In the genomic region with DNA sequence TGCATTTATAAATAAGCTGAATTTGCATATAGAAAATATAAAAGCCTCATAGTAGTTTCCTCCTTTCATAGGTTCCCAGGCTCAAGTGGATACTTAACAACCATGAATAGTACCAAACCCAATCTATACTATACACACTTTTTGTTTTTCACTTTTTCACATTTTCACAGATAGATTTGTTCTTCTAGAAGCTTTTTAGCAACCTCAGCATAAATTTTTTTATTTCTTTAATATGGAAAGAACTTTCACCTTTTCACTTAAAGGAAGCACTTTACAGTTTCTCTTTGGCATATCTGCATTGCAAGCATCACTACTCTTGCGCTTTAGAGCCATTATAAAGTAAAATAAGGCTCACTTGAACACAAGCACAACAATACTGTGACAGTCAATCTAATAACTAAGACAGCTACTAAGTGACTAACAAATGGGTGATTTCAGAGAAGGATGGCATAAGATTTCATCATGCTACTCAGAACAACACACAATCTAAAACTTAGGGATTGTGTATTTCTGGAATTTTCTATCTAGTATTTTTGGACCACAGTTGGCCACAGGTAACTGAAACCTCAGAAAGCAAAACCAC, we compare ENCODE assay signal across 2 cellular contexts.
TF ChIP-seq lines count a peak whose summit lies in the region.

No MANE protein-coding gene starts in this region.

TF ChIP-seq in HepG2, 621 proteins besides CTCF, POLR2A, EP300 and RAD21 (continued from another document):
- peak; percentile 89 for TF ChIP-seq MAFF (IDR thresholded peaks at IDR 0.05; ENCODE audit: low read depth, low read length)
- TF ChIP-seq ZNF33A (CRISPR knock-in tag; IDR thresholded peaks at IDR 0.05; ENCODE audit: borderline replicate concordance) = no peak

TF ChIP-seq in K562, 482 proteins besides CTCF, POLR2A, EP300 and RAD21:
- TF ChIP-seq C11orf30 (IDR thresholded peaks at IDR 0.05; ENCODE audit: low read depth) = peak; percentile 52; the same call in 1 of the 2 replicates
- no peak for TF ChIP-seq WHSC1 (IDR thresholded peaks at IDR 0.05; ENCODE audit: low read length)
- TF ChIP-seq, protein P1, sequence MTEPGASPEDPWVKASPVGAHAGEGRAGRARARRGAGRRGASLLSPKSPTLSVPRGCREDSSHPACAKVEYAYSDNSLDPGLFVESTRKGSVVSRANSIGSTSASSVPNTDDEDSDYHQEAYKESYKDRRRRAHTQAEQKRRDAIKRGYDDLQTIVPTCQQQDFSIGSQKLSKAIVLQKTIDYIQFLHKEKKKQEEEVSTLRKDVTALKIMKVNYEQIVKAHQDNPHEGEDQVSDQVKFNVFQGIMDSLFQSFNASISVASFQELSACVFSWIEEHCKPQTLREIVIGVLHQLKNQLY (CRISPR knock-in tag; conservative IDR thresholded peaks at IDR 0.05) = no peak
- no peak for TF ChIP-seq NFRKB (IDR thresholded peaks at IDR 0.05; ENCODE audit: low read depth)
- TF ChIP-seq SMARCC2 (IDR thresholded peaks at IDR 0.05; ENCODE audit: low read depth) = no peak
- no peak for TF ChIP-seq SMAD1 (IDR thresholded peaks at IDR 0.05; ENCODE audit: low read depth, low read length, partially characterized antibody)
- no peak for TF ChIP-seq ZFX (CRISPR knock-in tag; IDR thresholded peaks at IDR 0.05)
- no peak for TF ChIP-seq JUN (IDR thresholded peaks at IDR 0.05; ENCODE audit: borderline replicate concordance, low read depth, low read length)
- TF ChIP-seq JUN (CRISPR knock-in tag; IDR thresholded peaks at IDR 0.05; ENCODE audit: borderline replicate concordance) = no peak
- TF ChIP-seq, protein P2, sequence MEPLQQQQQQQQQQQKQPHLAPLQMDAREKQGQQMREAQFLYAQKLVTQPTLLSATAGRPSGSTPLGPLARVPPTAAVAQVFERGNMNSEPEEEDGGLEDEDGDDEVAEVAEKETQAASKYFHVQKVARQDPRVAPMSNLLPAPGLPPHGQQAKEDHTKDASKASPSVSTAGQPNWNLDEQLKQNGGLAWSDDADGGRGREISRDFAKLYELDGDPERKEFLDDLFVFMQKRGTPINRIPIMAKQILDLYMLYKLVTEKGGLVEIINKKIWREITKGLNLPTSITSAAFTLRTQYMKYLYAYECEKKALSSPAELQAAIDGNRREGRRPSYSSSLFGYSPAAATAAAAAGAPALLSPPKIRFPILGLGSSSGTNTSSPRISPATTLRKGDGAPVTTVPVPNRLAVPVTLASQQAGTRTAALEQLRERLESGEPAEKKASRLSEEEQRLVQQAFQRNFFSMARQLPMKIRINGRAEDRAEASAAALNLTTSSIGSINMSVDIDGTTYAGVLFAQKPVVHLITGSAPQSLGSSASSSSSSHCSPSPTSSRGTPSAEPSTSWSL (CRISPR knock-in tag; IDR thresholded peaks at IDR 0.05; ENCODE audit: borderline replicate concordance) = no peak
- TF ChIP-seq BDP1 (IDR thresholded peaks at IDR 0.05; ENCODE audit: insufficient read depth, insufficient read length) = no peak
- TF ChIP-seq MAFK (IDR thresholded peaks at IDR 0.05; ENCODE audit: low read length) = peak; percentile 75
- TF ChIP-seq YY1 (IDR thresholded peaks at IDR 0.05; ENCODE audit: borderline replicate concordance in 1 of 3, control insufficient read depth in 1 of 3, extremely low read depth in 1 of 3, insufficient read depth in 3 of 3, insufficient read length in 1 of 3, insufficient replicate concordance in 2 of 3, low read depth in 1 of 3, low read length in 2 of 3) = no peak
- TF ChIP-seq, protein P3, sequence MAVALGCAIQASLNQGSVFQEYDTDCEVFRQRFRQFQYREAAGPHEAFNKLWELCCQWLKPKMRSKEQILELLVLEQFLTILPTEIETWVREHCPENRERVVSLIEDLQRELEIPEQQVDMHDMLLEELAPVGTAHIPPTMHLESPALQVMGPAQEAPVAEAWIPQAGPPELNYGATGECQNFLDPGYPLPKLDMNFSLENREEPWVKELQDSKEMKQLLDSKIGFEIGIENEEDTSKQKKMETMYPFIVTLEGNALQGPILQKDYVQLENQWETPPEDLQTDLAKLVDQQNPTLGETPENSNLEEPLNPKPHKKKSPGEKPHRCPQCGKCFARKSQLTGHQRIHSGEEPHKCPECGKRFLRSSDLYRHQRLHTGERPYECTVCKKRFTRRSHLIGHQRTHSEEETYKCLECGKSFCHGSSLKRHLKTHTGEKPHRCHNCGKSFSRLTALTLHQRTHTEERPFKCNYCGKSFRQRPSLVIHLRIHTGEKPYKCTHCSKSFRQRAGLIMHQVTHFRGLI (CRISPR knock-in tag; IDR thresholded peaks at IDR 0.05) = no peak
- no peak for TF ChIP-seq RFX7 (CRISPR knock-in tag; IDR thresholded peaks at IDR 0.05)
- TF ChIP-seq FOXM1 (IDR thresholded peaks at IDR 0.05; ENCODE audit: low read depth) = no peak
- TF ChIP-seq FOXM1 (CRISPR knock-in tag; IDR thresholded peaks at IDR 0.05; ENCODE audit: low read depth) = no peak
- TF ChIP-seq CC2D1A (IDR thresholded peaks at IDR 0.05) = no peak
- TF ChIP-seq, protein P4, sequence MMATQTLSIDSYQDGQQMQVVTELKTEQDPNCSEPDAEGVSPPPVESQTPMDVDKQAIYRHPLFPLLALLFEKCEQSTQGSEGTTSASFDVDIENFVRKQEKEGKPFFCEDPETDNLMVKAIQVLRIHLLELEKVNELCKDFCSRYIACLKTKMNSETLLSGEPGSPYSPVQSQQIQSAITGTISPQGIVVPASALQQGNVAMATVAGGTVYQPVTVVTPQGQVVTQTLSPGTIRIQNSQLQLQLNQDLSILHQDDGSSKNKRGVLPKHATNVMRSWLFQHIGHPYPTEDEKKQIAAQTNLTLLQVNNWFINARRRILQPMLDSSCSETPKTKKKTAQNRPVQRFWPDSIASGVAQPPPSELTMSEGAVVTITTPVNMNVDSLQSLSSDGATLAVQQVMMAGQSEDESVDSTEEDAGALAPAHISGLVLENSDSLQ (IDR thresholded peaks at IDR 0.05) = no peak
- no peak for TF ChIP-seq ZNF212 (CRISPR knock-in tag; IDR thresholded peaks at IDR 0.05)
- peak; percentile 50; the same call in 1 of the 2 replicates for TF ChIP-seq MAFG (tag; conservative IDR thresholded peaks at IDR 0.05)
- no peak for TF ChIP-seq ZNF76 (CRISPR knock-in tag; IDR thresholded peaks at IDR 0.05; ENCODE audit: borderline replicate concordance)
- TF ChIP-seq RAD51 (IDR thresholded peaks at IDR 0.05; ENCODE audit: borderline replicate concordance, low read depth) = no peak
- TF ChIP-seq ZNF589 (CRISPR knock-in tag; IDR thresholded peaks at IDR 0.05; ENCODE audit: low read depth) = no peak
- TF ChIP-seq ZSCAN29 (IDR thresholded peaks at IDR 0.05) = no peak
- peak; percentile 70 for TF ChIP-seq ZNF316 (IDR thresholded peaks at IDR 0.05)
- no peak for TF ChIP-seq TCFL5 (CRISPR knock-in tag; conservative IDR thresholded peaks at IDR 0.05)
- no peak for TF ChIP-seq STAT5B (CRISPR knock-in tag; IDR thresholded peaks at IDR 0.05)
- peak; percentile 69 for TF ChIP-seq MAFF (IDR thresholded peaks at IDR 0.05; ENCODE audit: low read length)
- no peak for TF ChIP-seq NR3C1 (CRISPR knock-in tag; IDR thresholded peaks at IDR 0.05)
- no peak for TF ChIP-seq ARHGAP35 (IDR thresholded peaks at IDR 0.05; ENCODE audit: partially characterized antibody)
- no peak for TF ChIP-seq SNIP1 (IDR thresholded peaks at IDR 0.05; ENCODE audit: low read depth)
